In the genomic region with DNA sequence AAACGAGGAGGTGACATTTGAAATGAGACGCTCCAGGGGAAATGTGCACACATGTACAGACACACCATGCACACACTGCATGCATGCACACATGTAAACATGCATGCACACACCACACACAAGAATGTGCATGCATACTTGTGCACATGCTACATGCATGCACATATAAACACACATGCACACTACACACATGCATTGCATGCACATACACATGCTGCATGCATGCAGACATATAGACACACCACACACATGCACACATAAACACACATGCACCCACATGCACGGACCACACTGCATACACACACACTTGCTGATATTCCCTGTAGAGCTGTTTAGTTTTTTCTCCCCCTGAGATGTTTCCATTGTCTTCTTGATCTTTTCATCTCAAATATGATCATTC, we compare ENCODE assay signal across 29 cellular contexts. TPM values are rescaled to one million over a fixed set of nuclear protein-coding genes. Genes with fewer than 3 reads are reported as not detected.
"Had no signal": no experiment of that assay in that cellular context is flagged by ENCODE, and none has a peak within 500 bp of the region (broad histone marks: within the 10 kb centered on the region; RNA-seq: fewer than 3 reads in every experiment).

No MANE protein-coding gene starts in this region.

- DNase-seq: cerebellar nuclear complex; cortex of kidney; effector memory CD8-positive, alpha-beta T cell; foreskin fibroblast; heart left ventricle; kidney; naive B cell; occipital lobe; sigmoid colon; stimulated activated CD4-positive, alpha-beta T cell treated with anti-CD3 and anti-CD28 coated beads, Interleukin-2, amount 100 ng/mL, for 24 hours; stimulated activated CD4-positive, alpha-beta T cell treated with anti-CD3 and anti-CD28 coated beads, Interleukin-4, amount 100 ng/mL, for 24 hours; stimulated activated naive CD4-positive, alpha-beta T cell treated with Interleukin-2 at 50 U/mL for 16 hours; stomach; thyroid gland; upper lobe of left lung; uterus had no signal

- H3K4me3 ChIP-seq: gastroesophageal sphincter, heart left ventricle, hepatocyte, lung, sigmoid colon, stomach, thyroid gland, upper lobe of left lung, uterus had no signal

- H3K36me3 Mint-ChIP-seq: memory B cell; naive B cell; natural killer cell treated with Interleukin-12 subunit alpha and Interleukin-12 subunit beta and Interleukin-15 and Interleukin-18, amount 100 ng/mL, for 72 hours; stimulated activated effector memory CD8-positive, alpha-beta T cell treated with anti-CD3 and anti-CD28 coated beads, Interleukin-12 subunit alpha, Interleukin-12 subunit beta, amount 100 ng/mL, for 72 hours had no signal

- H3K79me2 ChIP-seq: hepatocyte, parathyroid adenoma had no signal

- H2AFZ ChIP-seq: hepatocyte, parathyroid adenoma had no signal

- FAIRE-seq: endometrium, kidney had no signal

- ATAC-seq: effector memory CD8-positive, alpha-beta T cell; esophagus mucosa; gastroesophageal sphincter; heart left ventricle; left lobe of liver; natural killer cell treated with Interleukin-12 subunit alpha and Interleukin-12 subunit beta and Interleukin-15 and Interleukin-18, amount 100 ng/mL, for 72 hours; stimulated activated effector memory CD8-positive, alpha-beta T cell treated with anti-CD3 and anti-CD28 coated beads, Interleukin-12 subunit alpha, Interleukin-12 subunit beta, amount 100 ng/mL, for 72 hours had no signal

- H3K27me3 ChIP-seq: hepatocyte, sigmoid colon, thyroid gland, upper lobe of left lung, uterus had no signal

- H3K4me1 ChIP-seq: parathyroid adenoma, sigmoid colon, uterus had no signal

- H3K4me1 Mint-ChIP-seq: memory B cell; naive B cell; stimulated activated effector memory CD8-positive, alpha-beta T cell treated with anti-CD3 and anti-CD28 coated beads, Interleukin-12 subunit alpha, Interleukin-12 subunit beta, amount 100 ng/mL, for 72 hours had no signal

- H3K9ac ChIP-seq: parathyroid adenoma had no signal

- H3K27ac ChIP-seq: epithelial cell of prostate, gastroesophageal sphincter, hepatocyte, parathyroid adenoma, sigmoid colon, stomach, thyroid gland, upper lobe of left lung, uterus had no signal

- H3K9me3 Mint-ChIP-seq: effector memory CD8-positive, alpha-beta T cell; memory B cell; naive B cell; natural killer cell treated with Interleukin-12 subunit alpha and Interleukin-12 subunit beta and Interleukin-15 and Interleukin-18, amount 100 ng/mL, for 72 hours; stimulated activated effector memory CD8-positive, alpha-beta T cell treated with anti-CD3 and anti-CD28 coated beads, Interleukin-12 subunit alpha, Interleukin-12 subunit beta, amount 100 ng/mL, for 72 hours had no signal

- H3K27ac Mint-ChIP-seq: effector memory CD8-positive, alpha-beta T cell; memory B cell; natural killer cell treated with Interleukin-12 subunit alpha and Interleukin-12 subunit beta and Interleukin-15 and Interleukin-18, amount 100 ng/mL, for 72 hours; progenitor cell of endocrine pancreas; stimulated activated effector memory CD8-positive, alpha-beta T cell treated with anti-CD3 and anti-CD28 coated beads, Interleukin-12 subunit alpha, Interleukin-12 subunit beta, amount 100 ng/mL, for 72 hours had no signal

- H3K4me3 Mint-ChIP-seq: effector memory CD8-positive, alpha-beta T cell; memory B cell; naive B cell; natural killer cell treated with Interleukin-12 subunit alpha and Interleukin-12 subunit beta and Interleukin-15 and Interleukin-18, amount 100 ng/mL, for 72 hours; stimulated activated effector memory CD8-positive, alpha-beta T cell treated with anti-CD3 and anti-CD28 coated beads, Interleukin-12 subunit alpha, Interleukin-12 subunit beta, amount 100 ng/mL, for 72 hours had no signal

- H3K4me2 ChIP-seq: hepatocyte had no signal

- H3K9me3 ChIP-seq: gastroesophageal sphincter, heart left ventricle, sigmoid colon, stomach, thyroid gland, upper lobe of left lung, uterus had no signal

- H3K36me3 ChIP-seq: gastroesophageal sphincter, heart left ventricle, sigmoid colon, stomach, thyroid gland, upper lobe of left lung, uterus had no signal

RNA-seq across cellular contexts. Expression of a gene that starts 37.8 kb away (rescaled TPM):
- total RNA-seq: dermis microvascular lymphatic vessel endothelial cell; natural killer cell treated with Interleukin-12 subunit alpha and Interleukin-12 subunit beta and Interleukin-15 and Interleukin-18, amount 100 ng/mL, for 72 hours; progenitor cell of endocrine pancreas had no signal
